ENCODE assay signal across 2 cellular contexts in the genomic region with DNA sequence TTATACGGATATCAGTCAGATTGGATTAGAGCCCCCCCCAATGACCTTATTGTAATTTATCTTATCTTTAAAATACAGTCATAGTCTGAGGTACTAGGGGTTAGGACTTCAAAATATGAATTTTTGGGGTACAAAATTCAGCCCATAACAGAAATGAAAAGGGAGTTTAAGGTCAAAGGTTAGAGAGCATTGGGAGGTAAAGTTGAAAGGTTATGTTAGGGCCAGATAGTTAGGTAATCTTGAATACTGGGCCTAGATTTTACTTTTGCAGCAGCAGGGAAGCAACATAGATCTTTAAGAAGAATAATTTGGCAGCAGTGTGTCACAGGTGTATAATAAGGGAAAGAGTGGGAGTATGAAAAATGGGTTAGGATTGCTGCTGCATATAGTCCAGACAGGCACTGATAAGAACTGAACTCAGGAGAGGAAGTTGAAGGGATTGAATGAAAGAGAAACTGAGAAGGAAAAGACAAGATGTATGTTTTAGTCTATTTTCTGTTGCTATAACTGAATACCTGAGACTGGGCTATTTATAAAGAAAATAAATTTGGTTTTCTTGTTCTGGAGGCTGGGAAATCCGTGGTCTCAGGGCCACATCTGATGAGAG.
A peak's percentile ranks its signal among the peaks of the same experiment; 100 is the strongest.
TF ChIP-seq lines count a peak whose summit lies in the region.

No MANE protein-coding gene starts in this region.

TF ChIP-seq in liver, 16 proteins besides CTCF, POLR2A, EP300 and RAD21:
- TF ChIP-seq HNF4A (conservative IDR thresholded peaks at IDR 0.05) (no peak), SP1 (IDR thresholded peaks at IDR 0.05) (no peak), MAX (IDR thresholded peaks at IDR 0.05) (no peak), YY1 (IDR thresholded peaks at IDR 0.05) (no peak), HNF4G (IDR thresholded peaks at IDR 0.05) (no peak), ATF3 (IDR thresholded peaks at IDR 0.05) (no peak), TAF1 (conservative IDR thresholded peaks at IDR 0.05) (no peak), NR2F2 (IDR thresholded peaks at IDR 0.05) (peak; percentile 48), GABPA (IDR thresholded peaks at IDR 0.05 in 1 of 2, conservative IDR thresholded peaks at IDR 0.05 in 1 of 2) (no peak), EGR1 (IDR thresholded peaks at IDR 0.05; ENCODE audit: low read depth in 2 of 2) (no peak), FOXA1 (IDR thresholded peaks at IDR 0.05) (no peak), RXRA (IDR thresholded peaks at IDR 0.05) (peak; percentile 18 to 65), JUND (IDR thresholded peaks at IDR 0.05) (no peak), FOXA2 (IDR thresholded peaks at IDR 0.05) (no peak)
- TF ChIP-seq, protein P1, sequence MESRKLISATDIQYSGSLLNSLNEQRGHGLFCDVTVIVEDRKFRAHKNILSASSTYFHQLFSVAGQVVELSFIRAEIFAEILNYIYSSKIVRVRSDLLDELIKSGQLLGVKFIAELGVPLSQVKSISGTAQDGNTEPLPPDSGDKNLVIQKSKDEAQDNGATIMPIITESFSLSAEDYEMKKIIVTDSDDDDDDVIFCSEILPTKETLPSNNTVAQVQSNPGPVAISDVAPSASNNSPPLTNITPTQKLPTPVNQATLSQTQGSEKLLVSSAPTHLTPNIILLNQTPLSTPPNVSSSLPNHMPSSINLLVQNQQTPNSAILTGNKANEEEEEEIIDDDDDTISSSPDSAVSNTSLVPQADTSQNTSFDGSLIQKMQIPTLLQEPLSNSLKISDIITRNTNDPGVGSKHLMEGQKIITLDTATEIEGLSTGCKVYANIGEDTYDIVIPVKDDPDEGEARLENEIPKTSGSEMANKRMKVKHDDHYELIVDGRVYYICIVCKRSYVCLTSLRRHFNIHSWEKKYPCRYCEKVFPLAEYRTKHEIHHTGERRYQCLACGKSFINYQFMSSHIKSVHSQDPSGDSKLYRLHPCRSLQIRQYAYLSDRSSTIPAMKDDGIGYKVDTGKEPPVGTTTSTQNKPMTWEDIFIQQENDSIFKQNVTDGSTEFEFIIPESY (IDR thresholded peaks at IDR 0.05) = no peak
- TF ChIP-seq, protein P2, sequence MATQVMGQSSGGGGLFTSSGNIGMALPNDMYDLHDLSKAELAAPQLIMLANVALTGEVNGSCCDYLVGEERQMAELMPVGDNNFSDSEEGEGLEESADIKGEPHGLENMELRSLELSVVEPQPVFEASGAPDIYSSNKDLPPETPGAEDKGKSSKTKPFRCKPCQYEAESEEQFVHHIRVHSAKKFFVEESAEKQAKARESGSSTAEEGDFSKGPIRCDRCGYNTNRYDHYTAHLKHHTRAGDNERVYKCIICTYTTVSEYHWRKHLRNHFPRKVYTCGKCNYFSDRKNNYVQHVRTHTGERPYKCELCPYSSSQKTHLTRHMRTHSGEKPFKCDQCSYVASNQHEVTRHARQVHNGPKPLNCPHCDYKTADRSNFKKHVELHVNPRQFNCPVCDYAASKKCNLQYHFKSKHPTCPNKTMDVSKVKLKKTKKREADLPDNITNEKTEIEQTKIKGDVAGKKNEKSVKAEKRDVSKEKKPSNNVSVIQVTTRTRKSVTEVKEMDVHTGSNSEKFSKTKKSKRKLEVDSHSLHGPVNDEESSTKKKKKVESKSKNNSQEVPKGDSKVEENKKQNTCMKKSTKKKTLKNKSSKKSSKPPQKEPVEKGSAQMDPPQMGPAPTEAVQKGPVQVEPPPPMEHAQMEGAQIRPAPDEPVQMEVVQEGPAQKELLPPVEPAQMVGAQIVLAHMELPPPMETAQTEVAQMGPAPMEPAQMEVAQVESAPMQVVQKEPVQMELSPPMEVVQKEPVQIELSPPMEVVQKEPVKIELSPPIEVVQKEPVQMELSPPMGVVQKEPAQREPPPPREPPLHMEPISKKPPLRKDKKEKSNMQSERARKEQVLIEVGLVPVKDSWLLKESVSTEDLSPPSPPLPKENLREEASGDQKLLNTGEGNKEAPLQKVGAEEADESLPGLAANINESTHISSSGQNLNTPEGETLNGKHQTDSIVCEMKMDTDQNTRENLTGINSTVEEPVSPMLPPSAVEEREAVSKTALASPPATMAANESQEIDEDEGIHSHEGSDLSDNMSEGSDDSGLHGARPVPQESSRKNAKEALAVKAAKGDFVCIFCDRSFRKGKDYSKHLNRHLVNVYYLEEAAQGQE (IDR thresholded peaks at IDR 0.05) = no peak

TF ChIP-seq in HepG2, 621 proteins besides CTCF, POLR2A, EP300 and RAD21:
- TF ChIP-seq ARNT (IDR thresholded peaks at IDR 0.05) (no peak), ZFP62 (CRISPR knock-in tag; IDR thresholded peaks at IDR 0.05) (no peak), ZNF333 (CRISPR knock-in tag; IDR thresholded peaks at IDR 0.05; ENCODE audit: borderline replicate concordance) (no peak), NFATC3 (CRISPR knock-in tag; IDR thresholded peaks at IDR 0.05) (no peak), ARID4A (CRISPR knock-in tag; IDR thresholded peaks at IDR 0.05; ENCODE audit: borderline replicate concordance) (no peak), ZNF362 (CRISPR knock-in tag; IDR thresholded peaks at IDR 0.05; ENCODE audit: borderline replicate concordance) (no peak), ZNF282 (IDR thresholded peaks at IDR 0.05; ENCODE audit: partially characterized antibody) (no peak), SP2 (CRISPR knock-in tag; IDR thresholded peaks at IDR 0.05) (no peak), KDM1A (CRISPR knock-in tag; IDR thresholded peaks at IDR 0.05) (no peak), THRA (CRISPR knock-in tag; IDR thresholded peaks at IDR 0.05; ENCODE audit: borderline replicate concordance) (no peak), ZNF460 (CRISPR knock-in tag; IDR thresholded peaks at IDR 0.05; ENCODE audit: borderline replicate concordance) (no peak), CEBPZ (IDR thresholded peaks at IDR 0.05; ENCODE audit: low read length) (no peak), RARG (CRISPR knock-in tag; IDR thresholded peaks at IDR 0.05; ENCODE audit: low read depth) (no peak)
